ENCODE assay signal across 9 cellular contexts in the genomic region with DNA sequence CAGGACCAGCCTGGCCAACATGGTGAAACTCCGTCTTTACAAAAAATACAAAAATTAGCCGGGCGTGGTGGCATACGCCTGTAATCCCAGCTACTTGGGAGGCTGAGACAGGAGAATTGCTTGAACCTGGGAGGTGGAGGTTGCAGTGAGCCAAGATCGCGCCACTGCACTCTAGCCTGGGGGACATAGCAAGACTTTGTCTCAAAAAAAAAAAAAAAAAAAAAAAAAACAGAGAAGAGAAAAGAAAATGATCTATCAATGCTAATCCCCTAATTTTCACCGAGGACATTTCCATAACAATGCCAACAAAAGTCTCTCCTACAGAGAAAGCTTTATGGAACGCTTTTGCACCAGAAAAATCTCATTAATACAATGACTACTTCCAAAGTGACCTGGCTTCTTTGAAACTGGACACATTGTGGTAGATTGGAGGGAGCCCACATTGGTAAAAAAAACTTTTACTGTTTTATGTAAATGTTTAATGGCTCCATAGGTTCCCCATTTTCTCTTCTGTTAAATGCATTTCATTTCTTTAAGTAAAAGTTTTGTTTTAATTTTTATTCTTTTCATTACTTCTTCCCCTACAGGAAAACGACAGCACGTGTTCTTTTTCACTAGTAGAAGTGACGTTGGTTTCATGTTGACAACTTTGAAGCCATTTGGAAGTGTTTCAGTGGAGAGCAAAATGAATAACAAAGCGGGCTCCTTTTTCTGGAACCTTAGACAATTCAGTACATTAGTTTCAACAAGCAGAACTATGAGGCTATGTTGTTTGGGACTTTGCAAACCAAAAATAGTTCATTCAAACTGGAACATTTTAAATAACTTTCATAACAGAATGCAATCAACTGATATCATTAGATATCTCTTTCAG. TPM values are rescaled to one million over a fixed set of nuclear protein-coding genes. Genes with fewer than 3 reads are reported as not detected.
DNase-seq lines count a peak whose midpoint lies in the region; ATAC-seq and TF ChIP-seq lines count a peak whose summit lies in the region.
"Had no signal": no experiment of that assay in that cellular context is flagged by ENCODE, and none has a peak within 500 bp of the region (broad histone marks: within the 10 kb centered on the region; RNA-seq: fewer than 3 reads in every experiment).

No MANE protein-coding gene starts in this region.

- peaks cover 44% of the 10 kb centered on the region for H3K36me3 ChIP-seq in KOPT-K1 (ENCODE audit: insufficient read depth, low read length)
- H3K36me3 ChIP-seq in naive thymus-derived CD4-positive, alpha-beta T cell (ENCODE audit: control insufficient read depth in 2 of 3, insufficient read depth in 3 of 3, low read length in 3 of 3): peaks cover 0 to 10% (median 5%) of the 10 kb centered on the region in 3 experiments

- peaks cover 16 to 49% (median 42%) of the 10 kb centered on the region in 7 donors for H3K4me1 Mint-ChIP-seq in naive thymus-derived CD4-positive, alpha-beta T cell

- intact Hi-C loops in naive thymus-derived CD4-positive, alpha-beta T cell (cut with micrococcal nuclease): loop anchor here (2.0 to 10.0 kb wide), 8 partner anchors 15 to 1501 kb away; a partner anchor contains a TSS

- no peak for TF ChIP-seq POLR2A in GM18505 (IDR thresholded peaks at IDR 0.05; ENCODE audit: borderline replicate concordance, extremely low read depth, insufficient read depth, insufficient read length)

- H3K27ac ChIP-seq in KOPT-K1 (ENCODE audit: low read depth, low read length, poor library complexity, severe bottlenecking) (peak overlapping the region; percentile 79), coronary artery (peak overlapping the region; percentile 75 to 91)
- peak overlapping the region; percentile 95 for H3K27ac ChIP-seq in naive thymus-derived CD4-positive, alpha-beta T cell (ENCODE audit: low read depth, low read length)

- CTCF ChIA-PET in naive thymus-derived CD4-positive, alpha-beta T cell (lab: Charles Lee): interaction anchor here (0.9 kb wide), 1 partner anchor 782 kb away, joined by 3 read pairs; no protein-coding TSS in a partner anchor

- TF ChIP-seq CTCF in AG09309 (IDR thresholded peaks at IDR 0.05; ENCODE audit: control insufficient read depth, insufficient read depth, low read depth, low read length, missing control alignments) (no peak), coronary artery (IDR thresholded peaks at IDR 0.05) (no peak)

- no peaks in the 10 kb centered on the region for H3K27me3 ChIP-seq in naive thymus-derived CD4-positive, alpha-beta T cell (ENCODE audit: control insufficient read depth in 2 of 2, insufficient read depth in 2 of 2, low read length in 2 of 2)

- no peak for ATAC-seq in naive thymus-derived CD4-positive, alpha-beta T cell
- ATAC-seq in GM18505 (IDR thresholded peaks at IDR 0.05; ENCODE audit: unreplicated experiment) (no peak), GM19351 (IDR thresholded peaks at IDR 0.05; ENCODE audit: unreplicated experiment) (no peak)

- peak overlapping the region; percentile 55 for H3K4me3 ChIP-seq in AG09309 (ENCODE audit: control insufficient read depth, low read depth, low read length)
- peak overlapping the region; percentile 90 for H3K4me3 ChIP-seq in coronary artery
- H3K4me3 ChIP-seq in naive thymus-derived CD4-positive, alpha-beta T cell (ENCODE audit: low read length): peak overlapping the region; percentile 70

- peaks cover 0 to 2% (median 0%) of the 10 kb centered on the region in 11 donors for H3K9me3 Mint-ChIP-seq in naive thymus-derived CD4-positive, alpha-beta T cell

- POLR2A ChIA-PET in naive thymus-derived CD4-positive, alpha-beta T cell (lab: Charles Lee): interaction anchor here (1.0 to 2.3 kb wide), 7 partner anchors 8 to 861 kb away, joined by 3 to 13 read pairs (median 4); a partner anchor contains a TSS

- peak overlapping the region in 8 of 10 donors; percentile 89 to 96 (median 94) for H3K4me3 Mint-ChIP-seq in naive thymus-derived CD4-positive, alpha-beta T cell

- DNase-seq in AG09309 (ENCODE audit: low read depth) (no peak), coronary artery (ENCODE audit: low spot score) (no peak), nucleus accumbens (lab: John Stamatoyannopoulos, UW) (no peak)
- DNase-seq in naive thymus-derived CD4-positive, alpha-beta T cell: no peak
- DNase-seq in stimulated activated CD4-positive, alpha-beta T cell treated with anti-CD3 and anti-CD28 coated beads, Interleukin-4, amount 100 ng/mL, for 4 hours: no peak

- H3K27me3 Mint-ChIP-seq in naive thymus-derived CD4-positive, alpha-beta T cell: peaks cover 0 to 4% (median 0%) of the 10 kb centered on the region in 5 donors

- H3K27ac Mint-ChIP-seq in naive thymus-derived CD4-positive, alpha-beta T cell: peak overlapping the region; percentile 93 to 99 (median 97)

- H3K36me3 Mint-ChIP-seq in naive thymus-derived CD4-positive, alpha-beta T cell: peaks cover 0 to 21% (median 17%) of the 10 kb centered on the region in 5 donors

- H3K9me3 ChIP-seq in KOPT-K1 (ENCODE audit: insufficient read depth, low read length, poor library complexity, severe bottlenecking): no peaks in the 10 kb centered on the region
- no peaks in the 10 kb centered on the region for H3K9me3 ChIP-seq in naive thymus-derived CD4-positive, alpha-beta T cell (ENCODE audit: control insufficient read depth in 2 of 3, low read length in 3 of 3)

- H3K4me1 ChIP-seq in naive thymus-derived CD4-positive, alpha-beta T cell (ENCODE audit: control insufficient read depth in 2 of 2, insufficient read depth in 2 of 2, low read length in 2 of 2): peaks cover 12 to 16% of the 10 kb centered on the region in 2 donors

RNA-seq across cellular contexts. Expression of a gene that starts 0.9 kb away (rescaled TPM):
- total RNA-seq in naive thymus-derived CD4-positive, alpha-beta T cell: 10 to 100 TPM; 16.5 to 31.9 (median 24.5) TPM
- polyA plus RNA-seq in naive thymus-derived CD4-positive, alpha-beta T cell: 10 to 100 TPM; 26.0 to 29.5 TPM

RNA-seq across cellular contexts. Expression of a gene that starts 1.2 kb away (rescaled TPM):
- total RNA-seq in naive thymus-derived CD4-positive, alpha-beta T cell: under 1 TPM in 4 of 5 experiments, not detected in 1; 0.17 to 0.54 (median 0.24) TPM
- under 1 TPM in 1 of 2 donors, not detected in 1; 0.12 TPM for polyA plus RNA-seq in naive thymus-derived CD4-positive, alpha-beta T cell

RNA-seq across cellular contexts. Expression of a gene that starts 48.1 kb away (rescaled TPM):
- total RNA-seq in naive thymus-derived CD4-positive, alpha-beta T cell: not detected
- polyA plus RNA-seq in naive thymus-derived CD4-positive, alpha-beta T cell: not detected
- total RNA-seq: ureter had no signal
